8 cellular contexts compared by ENCODE assay signal in genomic region chr3:5122741-5123706, GRCh38. TPM values are rescaled to one million over a fixed set of nuclear protein-coding genes. Genes with fewer than 3 reads are reported as not detected.
A peak's percentile ranks its signal among the peaks of the same experiment; 100 is the strongest.
DNase-seq lines count a peak whose midpoint lies in the region; ATAC-seq, FAIRE-seq and TF ChIP-seq lines count a peak whose summit lies in the region.

No MANE protein-coding gene starts in this region.

- H3K4me1 Mint-ChIP-seq in astrocyte (ENCODE audit: low read depth, unreplicated experiment), result peaks cover 10% of the 10 kb centered on the region

- peak overlapping the region; percentile 80 for H3K27ac Mint-ChIP-seq in astrocyte (ENCODE audit: unreplicated experiment)

- H3K4me3 ChIP-seq in astrocyte (ENCODE audit: insufficient read depth, low read depth, low read length) (peak overlapping the region; percentile 87), right cardiac atrium (ENCODE audit: low read length) (peak overlapping the region; percentile 94), prostate gland (peak overlapping the region; percentile 99 to 100)

- H3K27me3 Mint-ChIP-seq in astrocyte (ENCODE audit: low read depth, unreplicated experiment), result no peaks in the 10 kb centered on the region

- H4K20me1 ChIP-seq in astrocyte (ENCODE audit: insufficient read depth, low read length), result peaks cover 49% of the 10 kb centered on the region

- no peaks in the 10 kb centered on the region for H3K9me3 Mint-ChIP-seq in astrocyte (ENCODE audit: unreplicated experiment)

- no peaks in the 10 kb centered on the region for H3K36me3 Mint-ChIP-seq in astrocyte (ENCODE audit: low read depth, unreplicated experiment)

- WGBS in right cardiac atrium, result 5% methylated on average over 31 of the region's 31 CpGs
- 3% methylated on average over 31 of the region's 31 CpGs for WGBS in prostate gland

- FAIRE-seq in astrocyte (lab: Jason Lieb, UNC), result peak; percentile 13

- POLR2A ChIA-PET in RWPE1 (lab: Yijun Ruan, JAX; ENCODE audit: low non-redundant PET), result interaction anchor here (0.6 to 1.2 kb wide), 2 partner anchors 74 to 441 kb away, joined by 3 read pairs; no protein-coding TSS in a partner anchor

- H3K36me3 ChIP-seq in astrocyte (ENCODE audit: insufficient read depth, low read length) (no peaks in the 10 kb centered on the region), prostate gland (no peaks in the 10 kb centered on the region)

- TF ChIP-seq POLR2A in prostate gland (IDR thresholded peaks at IDR 0.05), result no peak

- peak overlapping the region; percentile 98 for H3K9ac ChIP-seq in astrocyte (ENCODE audit: low read length)

- H3K4me3 Mint-ChIP-seq in astrocyte (ENCODE audit: unreplicated experiment), result peak overlapping the region; percentile 91

- H3K4me2 ChIP-seq in astrocyte (ENCODE audit: low read length), result peak overlapping the region; percentile 99

- CTCF ChIA-PET in RWPE1 (lab: Yijun Ruan, JAX), result interaction anchor here (0.7 to 1.1 kb wide), 3 partner anchors 37 to 317 kb away, joined by 3 to 6 read pairs (median 3); no protein-coding TSS in a partner anchor

- H3K4me1 ChIP-seq in astrocyte (ENCODE audit: insufficient read depth, low read length) (peaks cover 10% of the 10 kb centered on the region), right cardiac atrium (ENCODE audit: control insufficient read depth, insufficient read depth, low read length) (no peaks in the 10 kb centered on the region), prostate gland (replicated peaks) (no peaks in the 10 kb centered on the region)

- H3K27ac ChIP-seq in RWPE1, result peak overlapping the region; percentile 89
- peak overlapping the region; percentile 95 for H3K27ac ChIP-seq in astrocyte (ENCODE audit: low read depth, low read length)
- H3K27ac ChIP-seq in right cardiac atrium (ENCODE audit: low read length), result peak overlapping the region; percentile 95
- H3K27ac ChIP-seq in prostate gland, result peak overlapping the region; percentile 89 to 95

- H3K9me3 ChIP-seq in astrocyte (ENCODE audit: insufficient read depth, low read depth, low read length), result no peaks in the 10 kb centered on the region
- H3K9me3 ChIP-seq in right cardiac atrium (ENCODE audit: control insufficient read depth, low read length), result no peaks in the 10 kb centered on the region
- no peaks in the 10 kb centered on the region for H3K9me3 ChIP-seq in prostate gland

- ATAC-seq in Right ventricle myocardium inferior, result peak; percentile 51
- peak; percentile 9 for ATAC-seq in HG03064 (IDR thresholded peaks at IDR 0.05; ENCODE audit: low read depth, unreplicated experiment)
- ATAC-seq in right cardiac atrium, result peak; percentile 65 to 81

- DNase-seq in Right ventricle myocardium inferior (ENCODE audit: missing footprints) (no peak), cardiac septum (ENCODE audit: low spot score) (no peak), RWPE1 (ENCODE audit: low spot score) (peak; percentile 60), astrocyte (ENCODE audit: low read depth) (peak; percentile 75), right cardiac atrium (peak in 2 of 3 donors; percentile 26 to 51), prostate gland (ENCODE audit: low spot score) (peak; percentile 46), SKM-1 (lab: John Stamatoyannopoulos, UW; ENCODE audit: unreplicated experiment) (no peak)

- peaks cover 59% of the 10 kb centered on the region for H3K79me2 ChIP-seq in astrocyte (ENCODE audit: insufficient read depth, low read length)

- TF ChIP-seq CTCF in RWPE1 (conservative IDR thresholded peaks at IDR 0.05; ENCODE audit: low read depth) (no peak), astrocyte (IDR thresholded peaks at IDR 0.05; ENCODE audit: insufficient read depth, low read depth, low read length) (no peak), prostate gland (IDR thresholded peaks at IDR 0.05) (peak in 1 of 4 experiments; percentile 29)

- peak overlapping the region; percentile 73 for H2AFZ ChIP-seq in astrocyte (ENCODE audit: low read depth, low read length)

- H3K27me3 ChIP-seq in astrocyte (ENCODE audit: insufficient read depth, low read length), result no peaks in the 10 kb centered on the region
- no peaks in the 10 kb centered on the region for H3K27me3 ChIP-seq in right cardiac atrium (ENCODE audit: control insufficient read depth, insufficient read depth)
- H3K27me3 ChIP-seq in prostate gland (replicated peaks; ENCODE audit: insufficient read depth), result no peaks in the 10 kb centered on the region

- intact Hi-C loops in Right ventricle myocardium inferior (cut with DNase I) (loop anchor here (1.0 to 5.0 kb wide), 2 partner anchors 64 to 179 kb away; partner anchors contain the start of gene EDEM1), cardiac septum (cut with DNase I) (loop anchor here (1.0 kb wide), 1 partner anchor 64 kb away; the partner anchor contains the start of gene EDEM1), right cardiac atrium (cut with DNase I) (loop anchor here in 2 of 4 donors (5.0 to 10.0 kb wide), 2 partner anchors 62 to 64 kb away; partner anchors contain the start of gene EDEM1 (in 2 of the 2)), prostate gland (cut with DNase I) (loop anchor here (5.0 kb wide), 1 partner anchor 64 kb away; the partner anchor contains the start of gene EDEM1)

RNA-seq across cellular contexts. Expression of gene ARL8B, which starts 0.9 kb away (rescaled TPM):
- total RNA-seq in Right ventricle myocardium inferior (67.3 TPM), cardiac septum (60.1 TPM), astrocyte (59.7 and 64.1 TPM in 2 replicates), right cardiac atrium (10 to 100 TPM; 56.7 to 67.8 (median 60.9) TPM), prostate gland (10 to 100 TPM; 42.9 to 43.1 TPM)
- 49.1 TPM for polyA plus RNA-seq in right cardiac atrium

Comparison
In these comparisons a context has a peak if more than half of its experiments do, and no peak if none do; other contexts are left out.
1. DNase-seq: peak in RWPE1 (single experiment), astrocyte (single experiment), right cardiac atrium (2 of 3) and prostate gland (single experiment); none in Right ventricle myocardium inferior (single experiment), cardiac septum (single experiment) and SKM-1 (single experiment).
2. ATAC-seq: peak in every context shown above with its lines; median percentile 73 in right cardiac atrium; 51 in Right ventricle myocardium inferior; 9 in HG03064.
3. Peak in every context shown above with its lines, with median percentiles within 50 percentile points of each other: H3K27ac ChIP-seq and H3K4me3 ChIP-seq.